13 cellular contexts compared by ENCODE assay signal in genomic region chr1:100387644-100388350, GRCh38. TPM values are rescaled to one million over a fixed set of nuclear protein-coding genes. Genes with fewer than 3 reads are reported as not detected.
A peak's percentile ranks its signal among the peaks of the same experiment; 100 is the strongest.
DNase-seq lines count a peak whose midpoint lies in the region; ATAC-seq and TF ChIP-seq lines count a peak whose summit lies in the region.
"Had no signal": no experiment of that assay in that cellular context is flagged by ENCODE, and none has a peak within 500 bp of the region (broad histone marks: within the 10 kb centered on the region; RNA-seq: fewer than 3 reads in every experiment).

No MANE protein-coding gene starts in this region.

- peak overlapping the region; percentile 26 to 64 (median 36) for H3K27ac ChIP-seq in sigmoid colon
- H3K27ac ChIP-seq: 22Rv1, PC-9 had no signal

- no peaks in the 10 kb centered on the region for H3K9me3 Mint-ChIP-seq in effector memory CD8-positive, alpha-beta T cell
- H3K9me3 Mint-ChIP-seq in Calu3 (ENCODE audit: low read depth, unreplicated experiment) = no peaks in the 10 kb centered on the region
- H3K9me3 Mint-ChIP-seq: dendritic cell treated with granulocyte-macrophage colony-stimulating factor and Interleukin-4, amounts not matched to agents 40 ng/mL and 50 ng/mL, for 4 days had no signal

- no TSS peak for BruUV-seq in Calu3 (replicated peaks; lab: Mats Ljungman, UMichigan)

- ATAC-seq in effector memory CD8-positive, alpha-beta T cell (replicated peaks) = no peak

- TF ChIP-seq POLR2A in sigmoid colon (IDR thresholded peaks at IDR 0.05) = no peak

- peak overlapping the region; percentile 35 to 75 for H3K4me3 Mint-ChIP-seq in effector memory CD8-positive, alpha-beta T cell
- H3K4me3 Mint-ChIP-seq in Calu3 (ENCODE audit: low read depth, unreplicated experiment) = no peak overlapping the region
- H3K4me3 Mint-ChIP-seq: dendritic cell treated with granulocyte-macrophage colony-stimulating factor and Interleukin-4, amounts not matched to agents 40 ng/mL and 50 ng/mL, for 4 days had no signal

- peaks cover 57% of the 10 kb centered on the region for H3K36me3 Mint-ChIP-seq in effector memory CD8-positive, alpha-beta T cell (ENCODE audit: insufficient read depth)
- no peaks in the 10 kb centered on the region for H3K36me3 Mint-ChIP-seq in Calu3 (ENCODE audit: insufficient read depth, unreplicated experiment)

- TF ChIP-seq CTCF in sigmoid colon (IDR thresholded peaks at IDR 0.05) = no peak
- no peak for TF ChIP-seq CTCF in Calu3 (IDR thresholded peaks at IDR 0.05; ENCODE audit: unreplicated experiment)

- no peaks in the 10 kb centered on the region for H3K36me3 ChIP-seq in sigmoid colon

- no peaks in the 10 kb centered on the region for H3K27me3 ChIP-seq in sigmoid colon

- peaks cover 31 to 62% of the 10 kb centered on the region in 2 donors for H3K4me1 Mint-ChIP-seq in effector memory CD8-positive, alpha-beta T cell (ENCODE audit: low read depth in 2 of 2)
- H3K4me1 Mint-ChIP-seq in Calu3 (ENCODE audit: low read depth, unreplicated experiment) = no peaks in the 10 kb centered on the region

- intact Hi-C loops in sigmoid colon (cut with DNase I) = no loop called here
- intact Hi-C loops in Calu3 (cut with micrococcal nuclease; ENCODE audit: unreplicated experiment) = no loop called here

- DNase-seq in DMS153 (lab: John Stamatoyannopoulos, UW) (peak; percentile 18), DMS153 treated with DMSO at 0.1 percent for 48 hours (lab: John Stamatoyannopoulos, UW; ENCODE audit: unreplicated experiment) (no peak), NCI-H345 treated with DMSO at 0.1 percent for 48 hours (lab: John Stamatoyannopoulos, UW; ENCODE audit: unreplicated experiment) (peak; percentile 19), sigmoid colon (no peak), Calu3 (no peak), medulla oblongata (ENCODE audit: extremely low spot score) (no peak), UCSD-AML1 (lab: John Stamatoyannopoulos, UW; ENCODE audit: unreplicated experiment) (no peak)
- DNase-seq in effector memory CD8-positive, alpha-beta T cell = no peak
- DNase-seq: activated CD4-positive, alpha-beta T cell treated with anti-CD3 and anti-CD28 coated beads, Interleukin-2, amount 50 U/mL, for 1 hour; NCI-H1105 treated with DMSO at 0.1 percent for 48 hours; PC-9 had no signal

- CTCF ChIA-PET in Calu3 (lab: Charles Lee) = no interaction called here

- H3K9me3 ChIP-seq in sigmoid colon = no peaks in the 10 kb centered on the region

- WGBS in sigmoid colon, 2 donors = 40 to 48% methylated on average over 4 of the region's 4 CpGs

- H3K27ac Mint-ChIP-seq in effector memory CD8-positive, alpha-beta T cell = peak overlapping the region; percentile 78 to 88
- H3K27ac Mint-ChIP-seq in Calu3 (ENCODE audit: unreplicated experiment) = no peak overlapping the region
- H3K27ac Mint-ChIP-seq: dendritic cell treated with granulocyte-macrophage colony-stimulating factor and Interleukin-4, amounts not matched to agents 40 ng/mL and 50 ng/mL, for 4 days had no signal

- TF ChIP-seq EP300 in sigmoid colon (IDR thresholded peaks at IDR 0.05) = no peak

- no peaks in the 10 kb centered on the region for H3K27me3 Mint-ChIP-seq in effector memory CD8-positive, alpha-beta T cell
- H3K27me3 Mint-ChIP-seq in Calu3 (ENCODE audit: unreplicated experiment) = no peaks in the 10 kb centered on the region
- H3K27me3 Mint-ChIP-seq: dendritic cell treated with granulocyte-macrophage colony-stimulating factor and Interleukin-4, amounts not matched to agents 40 ng/mL and 50 ng/mL, for 4 days had no signal

- H3K4me3 ChIP-seq in sigmoid colon = peak overlapping the region in 3 of 4 donors; percentile 10 to 26 (median 13)
- H3K4me3 ChIP-seq: PC-9 had no signal

- peaks cover 0 to 16% (median 0%) of the 10 kb centered on the region in 4 donors for H3K4me1 ChIP-seq in sigmoid colon

RNA-seq across cellular contexts. Expression of gene CDC14A, which starts 35.5 kb away (rescaled TPM):
- 10 to 100 TPM; 11.8 to 22.7 (median 13.9) TPM for total RNA-seq in sigmoid colon
- 10 to 100 TPM in 1 of 3 donors, 1 to 10 TPM in 2; 4.6 to 11.6 (median 7.8) TPM for polyA plus RNA-seq in sigmoid colon
- 6.4 and 8.5 TPM in 2 replicates for total RNA-seq in Calu3 (2022)

Comparison
In these comparisons a context has a peak if more than half of its experiments do, and no peak if none do; other contexts are left out.
1. DNase-seq: peak in DMS153 (single experiment) and NCI-H345 treated with DMSO at 0.1 percent for 48 hours (single experiment); none in DMS153 treated with DMSO at 0.1 percent for 48 hours (single experiment), effector memory CD8-positive, alpha-beta T cell (0 of 3), sigmoid colon (single experiment), Calu3 (single experiment), medulla oblongata (single experiment) and UCSD-AML1 (single experiment).